In the genomic region with DNA sequence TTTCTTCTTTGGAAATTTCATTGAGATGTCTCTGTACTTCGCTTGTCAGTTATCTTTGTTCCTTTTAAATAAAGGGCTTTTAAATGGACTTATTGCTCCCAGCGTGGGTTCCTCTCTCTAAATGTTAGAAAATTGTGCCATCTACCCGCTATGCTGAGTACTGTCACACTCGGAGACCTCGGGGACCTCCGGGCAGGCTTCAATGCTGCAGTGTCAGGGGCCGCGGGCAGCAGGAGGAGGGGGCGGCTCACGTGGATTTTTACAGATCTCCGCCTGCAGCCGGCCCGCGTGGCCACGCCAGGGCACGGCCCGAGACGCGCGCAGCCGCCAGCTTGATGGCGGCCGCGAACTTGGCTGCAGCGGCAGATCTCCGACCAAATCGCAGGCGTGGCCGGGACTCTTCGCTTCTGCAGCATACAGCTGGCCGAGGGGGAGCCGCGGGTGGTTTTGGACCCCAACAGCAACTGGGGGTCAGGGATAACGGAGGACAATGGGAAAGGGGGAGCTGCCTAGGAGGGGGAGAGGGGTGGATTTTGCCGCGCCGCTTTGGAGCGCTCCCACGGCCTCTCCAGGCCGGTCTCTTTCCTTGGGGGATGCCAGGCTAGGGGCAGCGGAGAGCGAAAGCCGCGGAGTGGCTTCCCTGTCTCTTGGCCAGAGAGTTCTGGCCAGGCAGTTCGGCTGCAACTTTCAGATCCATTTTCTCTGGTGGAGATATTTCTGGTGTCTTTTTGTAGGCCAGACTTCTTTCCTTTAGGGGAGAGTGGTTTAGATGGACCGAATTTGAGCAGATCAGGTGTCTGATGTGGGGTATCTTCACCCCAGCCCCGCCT, we compare ENCODE assay signal across 8 cellular contexts. TPM values are rescaled to one million over a fixed set of nuclear protein-coding genes. Genes with fewer than 3 reads are reported as not detected.
DNase-seq lines count a peak whose midpoint lies in the region; ATAC-seq and TF ChIP-seq lines count a peak whose summit lies in the region.

No MANE protein-coding gene starts in this region.

- intact Hi-C loops in sciatic nerve (cut with DNase I) = loop anchor here (10.0 kb wide), 1 partner anchor 1081 kb away; no protein-coding TSS in a partner anchor

- peaks cover 91% of the 10 kb centered on the region for H3K79me2 ChIP-seq in hepatocyte
- no peaks in the 10 kb centered on the region for H3K79me2 ChIP-seq in Karpas-422 (ENCODE audit: low read length)

- peaks cover 42% of the 10 kb centered on the region for H3K4me1 ChIP-seq in hepatocyte (ENCODE audit: insufficient read depth)
- H3K4me1 ChIP-seq in Karpas-422 (ENCODE audit: low read length) = no peaks in the 10 kb centered on the region

- no peak overlapping the region for H3K9ac ChIP-seq in Karpas-422 (ENCODE audit: low read length)

- TF ChIP-seq CTCF in hepatocyte (IDR thresholded peaks at IDR 0.05; ENCODE audit: poor library complexity) = peak; percentile 86

- H3K9me3 ChIP-seq in hepatocyte (ENCODE audit: low read depth) = no peaks in the 10 kb centered on the region
- H3K9me3 ChIP-seq in Karpas-422 (ENCODE audit: low read length) = peaks cover 13% of the 10 kb centered on the region

- H3K9me2 ChIP-seq in hepatocyte (replicated peaks; ENCODE audit: insufficient read depth) = no peaks in the 10 kb centered on the region
- no peaks in the 10 kb centered on the region for H3K9me2 ChIP-seq in Karpas-422 (replicated peaks; ENCODE audit: insufficient read depth, low read length)

- H3K36me3 ChIP-seq in H7 (replicated peaks; ENCODE audit: control insufficient read depth, insufficient read depth, low read length) (no peaks in the 10 kb centered on the region), hepatocyte (replicated peaks; ENCODE audit: insufficient read depth, low read depth) (no peaks in the 10 kb centered on the region), Karpas-422 (ENCODE audit: insufficient read depth, low read length) (no peaks in the 10 kb centered on the region)

- H4K20me1 ChIP-seq in hepatocyte (ENCODE audit: insufficient read depth, poor library complexity, severe bottlenecking) (peaks cover 42% of the 10 kb centered on the region), Karpas-422 (ENCODE audit: insufficient read depth, low read depth, low read length) (no peaks in the 10 kb centered on the region)

- ATAC-seq in sciatic nerve (peak; percentile 87), HG03045 (IDR thresholded peaks at IDR 0.05; ENCODE audit: unreplicated experiment) (no peak)

- DNase-seq in EL = peak; percentile 64
- peak; percentile 89 for DNase-seq in H7
- peak; percentile 50 for DNase-seq in NCI-H1417 treated with DMSO at 0.1 percent for 48 hours (lab: John Stamatoyannopoulos, UW)
- peak in 46 of 56 donors; percentile 19 to 85 (median 68) for DNase-seq in amygdala (lab: John Stamatoyannopoulos, UW)
- DNase-seq in hepatocyte (ENCODE audit: low spot score) = peak; percentile 78
- peak; percentile 91 for DNase-seq in sciatic nerve (ENCODE audit: low spot score)
- DNase-seq in Karpas-422 = no peak

- peak overlapping the region; percentile 85 for H3K4me2 ChIP-seq in hepatocyte
- H3K4me2 ChIP-seq in Karpas-422 (ENCODE audit: low read depth, low read length, poor library complexity, severe bottlenecking) = no peak overlapping the region

- WGBS in hepatocyte (ENCODE audit: low lambda C conversion rate, missing lambda C conversion rate) = 27% methylated on average over 43 of the region's 47 CpGs

- H3K4me3 ChIP-seq in H7 (ENCODE audit: insufficient read depth, low read depth, low read length) = peak overlapping the region; percentile 25
- H3K4me3 ChIP-seq in hepatocyte = no peak overlapping the region
- no peak overlapping the region for H3K4me3 ChIP-seq in Karpas-422 (ENCODE audit: low read length)

- H3K27me3 ChIP-seq in H7 (ENCODE audit: control insufficient read depth, insufficient read depth, low read length) = peaks cover 97% of the 10 kb centered on the region
- peaks cover 40% of the 10 kb centered on the region for H3K27me3 ChIP-seq in hepatocyte
- no peaks in the 10 kb centered on the region for H3K27me3 ChIP-seq in Karpas-422 (ENCODE audit: low read length)

- H2AFZ ChIP-seq in hepatocyte = no peak overlapping the region
- H2AFZ ChIP-seq in Karpas-422 (ENCODE audit: low read length) = no peak overlapping the region

- H3K27ac ChIP-seq in hepatocyte = no peak overlapping the region
- H3K27ac ChIP-seq in Karpas-422 (ENCODE audit: low read length) = no peak overlapping the region

RNA-seq across cellular contexts. Expression of gene NR2F2, which starts 15.3 kb away (rescaled TPM):
- 0.17 TPM in 1 of 2 replicates, not detected in the other for total RNA-seq in H7 (2014; rRNA removed; shearing (Covaris generic))
- total RNA-seq in hepatocyte (16.5 and 23.0 TPM in 2 replicates), sciatic nerve (242 TPM)
- polyA plus RNA-seq in hepatocyte = 27.9 and 28.3 TPM in 2 replicates
- not detected in 2 replicates for total RNA-seq in Karpas-422 (2014; rRNA removed; shearing (Covaris generic); ENCODE audit: low replicate concordance)

Comparison
In these comparisons a context has a peak if more than half of its experiments do, and no peak if none do; other contexts are left out.
1. RNA of gene NR2F2, which starts 15.3 kb away (total RNA-seq): 242 TPM in sciatic nerve (single experiment) and 16.5 to 23.0 TPM in hepatocyte; 0.17 TPM in H7 and not detected in Karpas-422; every median in the first group is over 10 times any median in the second.